In the genomic region with DNA sequence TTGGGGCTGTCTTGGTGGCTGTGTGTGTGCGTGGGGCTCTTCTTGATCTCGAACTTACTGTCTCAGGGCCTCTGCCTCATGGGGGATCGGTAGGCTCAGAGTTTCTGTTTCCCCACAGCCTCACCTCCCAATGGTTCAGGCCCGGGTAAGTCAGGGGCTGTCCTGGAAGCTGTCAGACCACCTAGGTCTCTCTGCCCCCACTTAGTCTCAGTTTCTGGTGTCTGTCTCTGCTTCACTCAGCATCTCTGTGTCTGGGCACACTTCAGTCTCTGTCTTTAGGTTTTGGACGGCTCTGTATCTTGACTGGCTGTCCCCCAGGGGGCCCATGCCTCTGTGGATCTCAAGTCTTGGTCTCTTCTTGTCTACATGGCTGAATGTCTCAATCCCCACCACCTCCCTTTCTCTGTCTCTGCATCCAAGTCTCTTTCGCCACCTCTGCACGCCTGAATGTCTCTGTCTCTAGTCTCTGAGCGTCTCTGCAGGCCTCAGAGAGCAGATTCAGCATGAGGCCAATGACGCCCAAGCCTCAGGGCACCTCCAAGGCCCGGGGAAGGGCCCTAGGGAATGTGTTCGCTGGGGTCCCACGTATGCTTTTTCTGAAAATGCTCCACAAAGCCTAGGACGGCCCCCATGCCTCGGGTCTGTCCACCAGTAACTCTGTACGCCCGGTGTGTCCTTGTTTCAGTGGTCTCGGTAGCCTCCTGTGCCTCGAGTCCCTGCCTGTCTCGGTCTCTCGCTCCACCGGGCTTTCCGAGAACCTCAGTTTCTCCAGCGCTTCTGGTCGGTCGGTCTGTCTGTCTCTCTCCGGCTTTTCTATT, we compare ENCODE assay signal across 9 cellular contexts. TPM values are rescaled to one million over a fixed set of nuclear protein-coding genes. Genes with fewer than 3 reads are reported as not detected.
DNase-seq lines count a peak whose midpoint lies in the region; ATAC-seq and TF ChIP-seq lines count a peak whose summit lies in the region.
"Had no signal": no experiment of that assay in that cellular context is flagged by ENCODE, and none has a peak within 500 bp of the region (broad histone marks: within the 10 kb centered on the region; RNA-seq: fewer than 3 reads in every experiment).

No MANE protein-coding gene starts in this region.

- no peak overlapping the region for H3K27ac Mint-ChIP-seq in memory B cell

- peak; percentile 39 for DNase-seq in EH (ENCODE audit: low read depth)
- peak; percentile 18 for DNase-seq in M059J (ENCODE audit: low read depth)
- no peak for DNase-seq in brain microvascular endothelial cell
- DNase-seq in memory B cell (ENCODE audit: low spot score in 2 of 2), result no peak
- DNase-seq in AG20443 (ENCODE audit: low spot score), result no peak
- no peak for DNase-seq in HuH-7.5 (ENCODE audit: low spot score)
- no peak for DNase-seq in dedifferentiated amniotic fluid mesenchymal stem cell (ENCODE audit: extremely low spot score)

- H3K36me3 ChIP-seq in brain microvascular endothelial cell (replicated peaks) (peaks cover 3% of the 10 kb centered on the region), urinary bladder (ENCODE audit: insufficient read depth) (no peaks in the 10 kb centered on the region)

- H3K27me3 Mint-ChIP-seq in memory B cell, result peaks cover 10% of the 10 kb centered on the region

- in situ Hi-C loops in brain microvascular endothelial cell (cut with HindIII; ENCODE audit: low pct_ligation_motif_present, low sequenced_read_pairs), result no loop called here

- WGBS in urinary bladder, result 2% methylated on average over 26 of the region's 26 CpGs

- TF ChIP-seq CTCF in brain microvascular endothelial cell (IDR thresholded peaks at IDR 0.05; ENCODE audit: low read depth, low read length, missing control alignments), result peak; percentile 31

- H3K4me3 Mint-ChIP-seq in memory B cell, result peak overlapping the region; percentile 45

- H3K4me1 Mint-ChIP-seq in memory B cell, result peaks cover 4% of the 10 kb centered on the region

- H3K27ac ChIP-seq in brain microvascular endothelial cell (peak overlapping the region; percentile 18), urinary bladder (ENCODE audit: low read depth) (peak overlapping the region; percentile 42)

- no peaks in the 10 kb centered on the region for H3K27me3 ChIP-seq in brain microvascular endothelial cell (replicated peaks)

- no peaks in the 10 kb centered on the region for H3K9me3 Mint-ChIP-seq in memory B cell

- peak overlapping the region; percentile 95 for H3K4me3 ChIP-seq in brain microvascular endothelial cell (ENCODE audit: low read depth, low read length)
- peak overlapping the region; percentile 88 for H3K4me3 ChIP-seq in urinary bladder (ENCODE audit: low read depth, low read length)

- H3K36me3 Mint-ChIP-seq in memory B cell, result no peaks in the 10 kb centered on the region

- H3K4me1 ChIP-seq in urinary bladder (ENCODE audit: insufficient read depth), result no peaks in the 10 kb centered on the region

- ATAC-seq in memory B cell (ENCODE audit: low read depth), result peak; percentile 45

RNA-seq across cellular contexts. Expression of a gene that starts 0.8 kb away (rescaled TPM):
- total RNA-seq in M059J (2014; rRNA removed; shearing (Covaris generic)), result 18.2 and 24.6 TPM in 2 replicates
- total RNA-seq in urinary bladder, result 9.4 TPM
- polyA plus RNA-seq in urinary bladder, result 89.6 TPM

RNA-seq across cellular contexts. Expression of a gene that starts 8.0 kb away (rescaled TPM):
- 69.6 and 103 TPM in 2 replicates for total RNA-seq in M059J (2014; rRNA removed; shearing (Covaris generic))
- 45.4 TPM for total RNA-seq in urinary bladder
- polyA plus RNA-seq in urinary bladder, result 43.5 TPM

RNA-seq across cellular contexts. Expression of a gene that starts 14.7 kb away (rescaled TPM):
- total RNA-seq in M059J (2014; rRNA removed; shearing (Covaris generic)), result 187 and 209 TPM in 2 replicates
- total RNA-seq in urinary bladder, result 78.5 TPM
- 37.5 TPM for polyA plus RNA-seq in urinary bladder

RNA-seq across cellular contexts. Expression of a gene that starts 42.1 kb away (rescaled TPM):
- not detected in 2 replicates for total RNA-seq in M059J (2014; rRNA removed; shearing (Covaris generic))
- total RNA-seq in urinary bladder, result 0.32 TPM
- polyA plus RNA-seq in urinary bladder, result 0.60 TPM
- total RNA-seq: RPMI7951 had no signal

RNA-seq across cellular contexts. Expression of a gene that starts 57.6 kb away (rescaled TPM):
- 6.3 and 8.5 TPM in 2 replicates for total RNA-seq in M059J (2014; rRNA removed; shearing (Covaris generic))
- total RNA-seq in urinary bladder, result 26.9 TPM
- polyA plus RNA-seq in urinary bladder, result 27.8 TPM

Comparison
In these comparisons a context has a peak if more than half of its experiments do, and no peak if none do; other contexts are left out.
1. DNase-seq: peak in EH (single experiment) and M059J (single experiment); none in brain microvascular endothelial cell (single experiment), memory B cell (0 of 2), AG20443 (single experiment), HuH-7.5 (single experiment) and dedifferentiated amniotic fluid mesenchymal stem cell (single experiment).